In the genomic region with DNA sequence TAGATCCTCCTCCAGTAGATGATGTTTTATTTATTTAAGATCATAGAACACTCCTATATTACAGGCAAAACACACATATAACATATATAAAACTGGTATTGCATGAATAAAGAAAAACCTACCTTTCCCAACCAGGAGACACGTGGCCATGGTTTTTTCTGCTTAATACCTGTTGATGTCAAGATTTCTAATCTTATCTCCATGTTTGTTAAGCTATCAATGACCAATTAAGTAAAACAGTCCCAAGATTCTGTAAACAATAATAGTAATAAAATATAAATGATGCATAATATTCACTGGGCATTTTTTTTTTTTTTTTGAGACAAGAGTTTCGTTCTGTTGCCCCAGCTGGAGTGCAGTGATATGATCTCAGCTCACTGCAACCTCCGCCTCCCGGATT, we compare ENCODE assay signal across 15 cellular contexts. TPM values are rescaled to one million over a fixed set of nuclear protein-coding genes. Genes with fewer than 3 reads are reported as not detected.
DNase-seq lines count a peak whose midpoint lies in the region; ATAC-seq and TF ChIP-seq lines count a peak whose summit lies in the region.
"Had no signal": no experiment of that assay in that cellular context is flagged by ENCODE, and none has a peak within 500 bp of the region (broad histone marks: within the 10 kb centered on the region; RNA-seq: fewer than 3 reads in every experiment).

No MANE protein-coding gene starts in this region.

- H2AK5ac ChIP-seq in mesenchymal stem cell (ENCODE audit: low read length, severe bottlenecking): no peak overlapping the region

- H3K4me3 ChIP-seq in left ventricle myocardium inferior (peak overlapping the region; percentile 95), right cardiac atrium (ENCODE audit: low read length) (no peak overlapping the region), mesenchymal stem cell (ENCODE audit: insufficient read depth in 1 of 2, low read depth in 1 of 2, low read length in 2 of 2) (peak overlapping the region in 1 of 2 experiments; percentile 93), tibial artery (peak overlapping the region; percentile 74 to 75), thyroid gland (replicated peaks in 1 of 3) (no peak overlapping the region)
- no peak overlapping the region for H3K4me3 ChIP-seq in effector memory CD4-positive, alpha-beta T cell (ENCODE audit: insufficient read depth, low read depth, low read length, poor library complexity, severe bottlenecking)

- no peak overlapping the region for H4K8ac ChIP-seq in mesenchymal stem cell (ENCODE audit: low read length)

- DNase-seq in left ventricle myocardium inferior (no peak), right cardiac atrium (no peak), mesenchymal stem cell (no peak), tibial artery (no peak), thyroid gland (no peak), SHP77 treated with DMSO at 0.1 percent for 48 hours (lab: John Stamatoyannopoulos, UW) (no peak)
- no peak for DNase-seq in effector memory CD4-positive, alpha-beta T cell
- DNase-seq: activated CD4-positive, alpha-beta T cell treated with anti-CD3 and anti-CD28 coated beads for 36 hours; EL; NCI-H1417; NCI-H446; OCI-M1; T-helper 1 cell had no signal

- peak overlapping the region; percentile 98 for H3K9ac ChIP-seq in mesenchymal stem cell (ENCODE audit: low read length)

- H2BK12ac ChIP-seq in mesenchymal stem cell (ENCODE audit: low read length in 2 of 2): no peak overlapping the region

- peak overlapping the region; percentile 14 for H3K4me3 Mint-ChIP-seq in activated naive CD8-positive, alpha-beta T cell

- no peak overlapping the region for H3K14ac ChIP-seq in mesenchymal stem cell (ENCODE audit: low read length in 2 of 2)

- WGBS in right cardiac atrium: 91% methylated on average over 4 of the region's 4 CpGs
- WGBS in mesenchymal stem cell: 99% methylated on average over 4 of the region's 4 CpGs
- 93 to 97% methylated on average over 4 of the region's 4 CpGs for WGBS in thyroid gland, 2 donors

- no peak overlapping the region for H3K23ac ChIP-seq in mesenchymal stem cell (ENCODE audit: low read length in 2 of 2)

- no peak for TF ChIP-seq POLR2A in thyroid gland (IDR thresholded peaks at IDR 0.05)

- H3K79me1 ChIP-seq in mesenchymal stem cell (replicated peaks; ENCODE audit: low read length, poor library complexity, severe bottlenecking): peaks cover 6% of the 10 kb centered on the region

- no peak overlapping the region for H2BK15ac ChIP-seq in mesenchymal stem cell (ENCODE audit: low read depth, poor library complexity, severe bottlenecking)

- H3K9me3 ChIP-seq in left ventricle myocardium inferior (replicated peaks): no peaks in the 10 kb centered on the region
- H3K9me3 ChIP-seq in right cardiac atrium (ENCODE audit: control insufficient read depth, low read length): no peaks in the 10 kb centered on the region
- no peaks in the 10 kb centered on the region for H3K9me3 ChIP-seq in mesenchymal stem cell (ENCODE audit: control insufficient read depth, low read length)
- no peaks in the 10 kb centered on the region for H3K9me3 ChIP-seq in tibial artery
- no peaks in the 10 kb centered on the region for H3K9me3 ChIP-seq in effector memory CD4-positive, alpha-beta T cell (ENCODE audit: control insufficient read depth, low read length)
- no peaks in the 10 kb centered on the region for H3K9me3 ChIP-seq in thyroid gland

- no peak overlapping the region for H4K91ac ChIP-seq in mesenchymal stem cell (ENCODE audit: low read length)

- H3K9me3 Mint-ChIP-seq in activated naive CD8-positive, alpha-beta T cell (ENCODE audit: low read depth): no peaks in the 10 kb centered on the region
- H3K9me3 Mint-ChIP-seq: IgD-negative memory B cell had no signal

- H3K4me1 ChIP-seq in left ventricle myocardium inferior (peaks cover 51% of the 10 kb centered on the region), right cardiac atrium (ENCODE audit: control insufficient read depth, insufficient read depth, low read length) (peaks cover 1% of the 10 kb centered on the region), mesenchymal stem cell (ENCODE audit: control insufficient read depth, insufficient read depth, low read depth, low read length) (peaks cover 12% of the 10 kb centered on the region), tibial artery (peaks cover 0 to 39% (median 17%) of the 10 kb centered on the region in 4 donors), thyroid gland (peaks cover 22 to 31% of the 10 kb centered on the region in 2 donors)
- no peaks in the 10 kb centered on the region for H3K4me1 ChIP-seq in effector memory CD4-positive, alpha-beta T cell (ENCODE audit: control insufficient read depth, insufficient read depth, low read length, poor library complexity, severe bottlenecking)

- H3K27ac Mint-ChIP-seq in activated naive CD8-positive, alpha-beta T cell: no peak overlapping the region
- H3K27ac Mint-ChIP-seq: activated CD4-positive, alpha-beta T cell treated with anti-CD3 and anti-CD28 coated beads for 36 hours; IgD-negative memory B cell had no signal

- no peak overlapping the region for H2BK120ac ChIP-seq in mesenchymal stem cell (ENCODE audit: low read depth, low read length)

- intact Hi-C loops in left ventricle myocardium inferior (cut with micrococcal nuclease) (no loop called here), right cardiac atrium (cut with DNase I) (no loop called here), tibial artery (cut with DNase I; ENCODE audit: low total_unique reads) (no loop called here), thyroid gland (cut with DNase I) (no loop called here)

- H2BK5ac ChIP-seq in mesenchymal stem cell (ENCODE audit: low read depth, low read length, poor library complexity, severe bottlenecking): no peak overlapping the region

- H3K27me3 ChIP-seq in left ventricle myocardium inferior (ENCODE audit: low read depth) (no peaks in the 10 kb centered on the region), right cardiac atrium (ENCODE audit: control insufficient read depth, insufficient read depth) (no peaks in the 10 kb centered on the region), mesenchymal stem cell (ENCODE audit: control insufficient read depth in 1 of 2, insufficient read depth in 1 of 2, low read length in 2 of 2) (no peaks in the 10 kb centered on the region), tibial artery (no peaks in the 10 kb centered on the region), thyroid gland (no peaks in the 10 kb centered on the region)
- no peaks in the 10 kb centered on the region for H3K27me3 ChIP-seq in effector memory CD4-positive, alpha-beta T cell (replicated peaks; ENCODE audit: control insufficient read depth, insufficient read depth, low read length, poor library complexity, severe bottlenecking)

- no peak for ATAC-seq in right cardiac atrium
- ATAC-seq: activated CD4-positive, alpha-beta T cell treated with anti-CD3 and anti-CD28 coated beads for 36 hours had no signal

- no peak for TF ChIP-seq CTCF in left ventricle myocardium inferior (IDR thresholded peaks at IDR 0.05; ENCODE audit: borderline replicate concordance)
- no peak for TF ChIP-seq CTCF in tibial artery (IDR thresholded peaks at IDR 0.05)
- no peak for TF ChIP-seq CTCF in thyroid gland (IDR thresholded peaks at IDR 0.05)

- no peak overlapping the region for H2AFZ ChIP-seq in mesenchymal stem cell (ENCODE audit: low read depth, low read length)

- no peak overlapping the region for H3K18ac ChIP-seq in mesenchymal stem cell (ENCODE audit: low read depth in 1 of 2, low read length in 2 of 2)

- H3K4me2 ChIP-seq in mesenchymal stem cell (ENCODE audit: low read length, poor library complexity, severe bottlenecking): no peak overlapping the region

- no peaks in the 10 kb centered on the region for H3K36me3 Mint-ChIP-seq in activated naive CD8-positive, alpha-beta T cell
- H3K36me3 Mint-ChIP-seq: IgD-negative memory B cell had no signal

- peaks cover 18% of the 10 kb centered on the region for H3K4me1 Mint-ChIP-seq in activated naive CD8-positive, alpha-beta T cell (ENCODE audit: low read depth)

- H3K36me3 ChIP-seq in left ventricle myocardium inferior (peaks cover 4% of the 10 kb centered on the region), mesenchymal stem cell (ENCODE audit: control insufficient read depth in 1 of 2, insufficient read depth in 2 of 2, low read depth in 1 of 2, low read length in 2 of 2) (peaks cover 2 to 15% of the 10 kb centered on the region in 2 experiments), tibial artery (no peaks in the 10 kb centered on the region), thyroid gland (peaks cover 0 to 1% of the 10 kb centered on the region in 2 donors)
- H3K36me3 ChIP-seq in effector memory CD4-positive, alpha-beta T cell (ENCODE audit: control insufficient read depth, insufficient read depth, low read length): no peaks in the 10 kb centered on the region

- H3K27ac ChIP-seq in left ventricle myocardium inferior (replicated peaks) (no peak overlapping the region), right cardiac atrium (ENCODE audit: low read length) (no peak overlapping the region), mesenchymal stem cell (ENCODE audit: low read length, poor library complexity, severe bottlenecking) (no peak overlapping the region), tibial artery (no peak overlapping the region), thyroid gland (no peak overlapping the region)
- H3K27ac ChIP-seq in effector memory CD4-positive, alpha-beta T cell (ENCODE audit: insufficient read depth, low read length, poor library complexity, severe bottlenecking): no peak overlapping the region

- no peaks in the 10 kb centered on the region for H3K27me3 Mint-ChIP-seq in activated naive CD8-positive, alpha-beta T cell
- H3K27me3 Mint-ChIP-seq: activated CD4-positive, alpha-beta T cell treated with anti-CD3 and anti-CD28 coated beads for 36 hours; IgD-negative memory B cell had no signal

- no peak overlapping the region for H3K4ac ChIP-seq in mesenchymal stem cell (ENCODE audit: low read depth in 1 of 2, low read length in 2 of 2)

RNA-seq across cellular contexts. Expression of gene CPLANE1, which starts 1.7 kb away (rescaled TPM):
- 8.3 TPM for total RNA-seq in left ventricle myocardium inferior
- 10 to 100 TPM in 2 of 4 donors, 1 to 10 TPM in 2; 9.6 to 12.4 (median 10.9) TPM for total RNA-seq in right cardiac atrium
- 2.3 TPM for polyA plus RNA-seq in right cardiac atrium
- polyA plus RNA-seq in mesenchymal stem cell (2013, experiment 1 of 2): 7.9 TPM
- 7.6 TPM for polyA plus RNA-seq in mesenchymal stem cell (2013, experiment 2 of 2)
- 10 to 100 TPM; 53.9 to 81.7 (median 62.9) TPM for total RNA-seq in thyroid gland

Comparison
In these comparisons a context has a peak if more than half of its experiments do, and no peak if none do; other contexts are left out.
1. H3K4me3 ChIP-seq: peak in left ventricle myocardium inferior (single experiment) and tibial artery (2 of 2); none in right cardiac atrium (single experiment), effector memory CD4-positive, alpha-beta T cell (single experiment) and thyroid gland (0 of 3).